ENCODE assay signal across 23 cellular contexts in the genomic region with DNA sequence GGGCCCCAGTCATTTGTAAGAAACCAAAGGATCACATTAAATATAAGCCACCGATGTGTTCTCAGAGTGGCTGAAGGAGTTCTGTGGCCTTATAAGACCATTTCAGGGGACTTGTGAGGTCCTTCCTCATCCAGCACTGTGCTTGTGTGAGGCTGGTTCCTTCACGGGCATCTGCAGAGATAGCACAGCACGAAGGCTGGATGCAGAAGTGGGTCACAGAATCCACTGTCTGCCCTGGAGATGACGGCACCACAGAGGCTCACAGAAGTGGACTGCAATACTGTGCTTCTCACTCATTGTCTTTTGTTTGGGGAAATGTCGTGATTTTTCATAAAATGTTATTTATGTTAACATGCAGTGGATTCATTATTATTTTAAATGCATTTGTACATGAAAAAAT.
DNase-seq lines count a peak whose midpoint lies in the region; ATAC-seq and TF ChIP-seq lines count a peak whose summit lies in the region.
"Had no signal": no experiment of that assay in that cellular context is flagged by ENCODE, and none has a peak within 500 bp of the region (broad histone marks: within the 10 kb centered on the region; RNA-seq: fewer than 3 reads in every experiment).

No MANE protein-coding gene starts in this region.

- intact Hi-C loops in cardiac septum (cut with DNase I) (no loop called here), left cardiac atrium (cut with DNase I) (no loop called here), PC-3 (cut with micrococcal nuclease) (no loop called here), upper lobe of right lung (cut with DNase I) (no loop called here)

- H3K4me3 ChIP-seq in Peyer's patch (no peak overlapping the region), PC-3 (ENCODE audit: low read length) (no peak overlapping the region), upper lobe of right lung (no peak overlapping the region)
- H3K4me3 ChIP-seq: MG63, PC-9, SK-N-MC had no signal

- H3K9me2 ChIP-seq in PC-3 (replicated peaks; ENCODE audit: low read length) = no peaks in the 10 kb centered on the region

- TF ChIP-seq POLR2A in Peyer's patch (IDR thresholded peaks at IDR 0.05) = no peak

- TF ChIP-seq CTCF in Peyer's patch (IDR thresholded peaks at IDR 0.05) (no peak), osteocyte (IDR thresholded peaks at IDR 0.05) (no peak), progenitor cell of endocrine pancreas (IDR thresholded peaks at IDR 0.05; ENCODE audit: unreplicated experiment) (no peak), PC-3 (conservative IDR thresholded peaks at IDR 0.05; ENCODE audit: low read depth, low read length) (no peak), upper lobe of right lung (IDR thresholded peaks at IDR 0.05) (no peak)

- H3K9me3 Mint-ChIP-seq in osteocyte (ENCODE audit: unreplicated experiment) (no peaks in the 10 kb centered on the region), progenitor cell of endocrine pancreas (ENCODE audit: low read depth) (no peaks in the 10 kb centered on the region)

- ATAC-seq in left cardiac atrium (no peak), PC-3 (no peak), upper lobe of right lung (no peak)

- DNase-seq in cardiac septum (ENCODE audit: low spot score) (peak; percentile 22), left cardiac atrium (no peak), Peyer's patch (peak in 2 of 3 donors; percentile 3 to 29), islet precursor cell (peak; percentile 26), osteocyte (ENCODE audit: extremely low spot score, unreplicated experiment) (peak; percentile 32), progenitor cell of endocrine pancreas (ENCODE audit: low spot score, unreplicated experiment) (no peak), PC-3 (no peak), upper lobe of right lung (no peak)
- DNase-seq: Calu3; DMS153; DND-41; KG1; MG63; NCI-H1105 treated with DMSO at 0.1 percent for 48 hours; NCI-H146; NCI-H1930; NCI-H446 treated with DMSO at 0.1 percent for 48 hours; NCI-H526; NK-92 treated with Interleukin-12 subunit alpha and Interleukin-12 subunit beta, amount 100 ng/mL, for 24 hours; PC-9; SHP77 treated with DMSO at 0.1 percent for 48 hours had no signal

- no peaks in the 10 kb centered on the region for H3K79me2 ChIP-seq in PC-3 (ENCODE audit: low read length)

- H3K36me3 Mint-ChIP-seq in osteocyte (ENCODE audit: unreplicated experiment) = no peaks in the 10 kb centered on the region
- no peaks in the 10 kb centered on the region for H3K36me3 Mint-ChIP-seq in progenitor cell of endocrine pancreas (ENCODE audit: insufficient read depth)

- H3K9me3 ChIP-seq in Peyer's patch (peaks cover 0 to 5% (median 0%) of the 10 kb centered on the region in 4 donors), PC-3 (ENCODE audit: low read length) (no peaks in the 10 kb centered on the region), upper lobe of right lung (no peaks in the 10 kb centered on the region)
- H3K9me3 ChIP-seq: MG63 had no signal

- no TSS peak for BruUV-seq in PC-3 (replicated peaks; lab: Mats Ljungman, UMichigan)

- H3K4me3 Mint-ChIP-seq in osteocyte (ENCODE audit: unreplicated experiment) (no peak overlapping the region), progenitor cell of endocrine pancreas (ENCODE audit: low read depth) (no peak overlapping the region)

- H3F3A ChIP-seq in PC-3 (ENCODE audit: low read length, unreplicated experiment) = no peaks in the 10 kb centered on the region

- no peaks in the 10 kb centered on the region for H3K4me1 Mint-ChIP-seq in osteocyte (ENCODE audit: unreplicated experiment)
- no peaks in the 10 kb centered on the region for H3K4me1 Mint-ChIP-seq in progenitor cell of endocrine pancreas (ENCODE audit: low read depth)

- H3K36me3 ChIP-seq in Peyer's patch = no peaks in the 10 kb centered on the region
- no peaks in the 10 kb centered on the region for H3K36me3 ChIP-seq in PC-3 (ENCODE audit: low read depth, low read length)
- H3K36me3 ChIP-seq in upper lobe of right lung = no peaks in the 10 kb centered on the region
- H3K36me3 ChIP-seq: MG63 had no signal

- no peak overlapping the region for H2AFZ ChIP-seq in PC-3 (ENCODE audit: low read length)
- H2AFZ ChIP-seq: PC-9 had no signal

- no peak overlapping the region for H3K27ac ChIP-seq in Peyer's patch
- H3K27ac ChIP-seq in PC-3 (ENCODE audit: low read length) = no peak overlapping the region
- H3K27ac ChIP-seq in upper lobe of right lung = no peak overlapping the region
- H3K27ac ChIP-seq: PC-9, RWPE1, SK-N-MC had no signal

- H3K27me3 ChIP-seq in Peyer's patch = no peaks in the 10 kb centered on the region
- no peaks in the 10 kb centered on the region for H3K27me3 ChIP-seq in PC-3 (ENCODE audit: low read length)
- H3K27me3 ChIP-seq in upper lobe of right lung = no peaks in the 10 kb centered on the region
- H3K27me3 ChIP-seq: MG63 had no signal

- H3K4me1 ChIP-seq in Peyer's patch = no peaks in the 10 kb centered on the region
- peaks cover 3% of the 10 kb centered on the region; the same call in 1 of the 2 replicates for H3K4me1 ChIP-seq in PC-3 (ENCODE audit: insufficient read depth, low read length)
- H3K4me1 ChIP-seq in upper lobe of right lung = no peaks in the 10 kb centered on the region

- no peak overlapping the region for H3K27ac Mint-ChIP-seq in osteocyte (ENCODE audit: unreplicated experiment)
- H3K27ac Mint-ChIP-seq in progenitor cell of endocrine pancreas = no peak overlapping the region

- POLR2A ChIA-PET in PC-3 (lab: Charles Lee; ENCODE audit: unreplicated experiment) = no interaction called here

- H3K4me2 ChIP-seq in PC-3 (ENCODE audit: low read length) = no peak overlapping the region
- H3K4me2 ChIP-seq: PC-9 had no signal

- CTCF ChIA-PET in PC-3 (lab: Charles Lee) = no interaction called here

- H4K20me1 ChIP-seq in PC-3 (ENCODE audit: low read length) = no peaks in the 10 kb centered on the region

- no peak overlapping the region for H3K9ac ChIP-seq in PC-3 (ENCODE audit: low read length)

- H3K27me3 Mint-ChIP-seq in osteocyte (ENCODE audit: unreplicated experiment) = peaks cover 3% of the 10 kb centered on the region
- H3K27me3 Mint-ChIP-seq in progenitor cell of endocrine pancreas = no peaks in the 10 kb centered on the region

Comparison
In these comparisons a context has a peak if more than half of its experiments do, and no peak if none do; other contexts are left out.
1. DNase-seq: peak in cardiac septum (single experiment), Peyer's patch (2 of 3), islet precursor cell (single experiment) and osteocyte (single experiment); none in left cardiac atrium (single experiment), progenitor cell of endocrine pancreas (single experiment), PC-3 (single experiment) and upper lobe of right lung (single experiment).